ENCODE assay signal across 10 cellular contexts in genomic region chr17:40015005-40015997, GRCh38. TPM values are rescaled to one million over a fixed set of nuclear protein-coding genes. Genes with fewer than 3 reads are reported as not detected.
DNase-seq lines count a peak whose midpoint lies in the region; TF ChIP-seq lines count a peak whose summit lies in the region.
"Had no signal": no experiment of that assay in that cellular context is flagged by ENCODE, and none has a peak within 500 bp of the region (broad histone marks: within the 10 kb centered on the region; RNA-seq: fewer than 3 reads in every experiment).

Gene CSF3 (plus strand): TSS chr17:40015440. CDS start chr17:40015475, 35 bp downstream.

- peaks cover 0 to 12% (median 8%) of the 10 kb centered on the region in 4 donors for H3K36me3 ChIP-seq in sigmoid colon

- no peak within 1 kb of the TSS; a peak in 1 of 5 replicates for H3K4me3 Mint-ChIP-seq in H9
- H3K4me3 Mint-ChIP-seq: activated CD4-positive, alpha-beta memory T cell treated with anti-CD3 and anti-CD28 coated beads, Interleukin-2, amount 10 ng/mL, durations not matched to agents 7 days and 5 days had no signal

- H3K56ac ChIP-seq in H9 (ENCODE audit: insufficient read length, low read depth, low read length) = no peak within 1 kb of the TSS

- TF ChIP-seq CTCF in H9 (conservative IDR thresholded peaks at IDR 0.05) (no peak), fibroblast of pulmonary artery (IDR thresholded peaks at IDR 0.05; ENCODE audit: low read length, missing control alignments) (no peak), sigmoid colon (IDR thresholded peaks at IDR 0.05) (no peak)

- no peak for TF ChIP-seq POLR2A in sigmoid colon (IDR thresholded peaks at IDR 0.05)

- no peak within 1 kb of the TSS for H3K4ac ChIP-seq in H9 (ENCODE audit: low read depth, low read length)

- DNase-seq in H9 (no peak), SHP77 (lab: John Stamatoyannopoulos, UW) (peak; percentile 50 to 75), fibroblast of pulmonary artery (ENCODE audit: low read depth) (peak; percentile 78), sigmoid colon (no peak), SKM-1 treated with dmso at 0.1 percent for 144 hours (lab: John Stamatoyannopoulos, UW; ENCODE audit: unreplicated experiment) (no peak), NCI-H1930 (lab: John Stamatoyannopoulos, UW) (no peak), COLO829 (ENCODE audit: low spot score) (no peak), NCI-H1436 treated with DMSO at 0.1 percent for 48 hours (lab: John Stamatoyannopoulos, UW) (no peak)
- DNase-seq: activated CD4-positive, alpha-beta memory T cell treated with anti-CD3 and anti-CD28 coated beads, Interleukin-2, amount 10 ng/mL, durations not matched to agents 7 days and 5 days; amniotic stem cell had no signal

- H3K36me3 Mint-ChIP-seq in H9 (ENCODE audit: insufficient read depth in 1 of 3, low read depth in 3 of 3) = peaks cover 5 to 13% (median 12%) of the 10 kb centered on the region in 3 experiments; a peak in 6 of 7 replicates

- H2BK120ac ChIP-seq in H9 (ENCODE audit: low read depth, low read length, poor library complexity, severe bottlenecking) = no peak within 1 kb of the TSS

- H3K79me2 ChIP-seq in H9 (ENCODE audit: insufficient read depth, low read length) = no peaks in the 10 kb centered on the region

- H3K9me3 ChIP-seq in H9 (ENCODE audit: control insufficient read depth, low read depth, low read length) (no peaks in the 10 kb centered on the region), sigmoid colon (no peaks in the 10 kb centered on the region)

- no peak within 1 kb of the TSS for H2BK5ac ChIP-seq in H9 (ENCODE audit: insufficient read length, low read length)

- H2BK12ac ChIP-seq in H9 (ENCODE audit: insufficient read length, low read depth, low read length) = no peak within 1 kb of the TSS

- peaks cover 0 to 6% of the 10 kb centered on the region in 2 experiments; a peak in 2 of 5 replicates for H3K9me3 Mint-ChIP-seq in H9
- H3K9me3 Mint-ChIP-seq: activated CD4-positive, alpha-beta memory T cell treated with anti-CD3 and anti-CD28 coated beads, Interleukin-2, amount 10 ng/mL, durations not matched to agents 7 days and 5 days had no signal

- H2AFZ ChIP-seq in H9 (ENCODE audit: low read length) = no peak within 1 kb of the TSS

- H4K20me1 ChIP-seq in H9 (ENCODE audit: control insufficient read depth, insufficient read depth, insufficient read length) = no peaks in the 10 kb centered on the region

- no peak within 1 kb of the TSS for H3K23ac ChIP-seq in H9 (ENCODE audit: insufficient read length, low read depth, low read length)

- WGBS in H9 (ENCODE audit: extremely low coverage, insufficient read length, low lambda C conversion rate) = no CpG with 5 or more reads among the region's 20 CpGs
- 15 to 47% methylated on average over 20 of the region's 20 CpGs for WGBS in sigmoid colon, 2 donors

- no peak for TF ChIP-seq EP300 in sigmoid colon (IDR thresholded peaks at IDR 0.05)

- H3K4me1 ChIP-seq in H9 (ENCODE audit: insufficient read depth, low read length) (peaks cover 4% of the 10 kb centered on the region; the same call in 1 of the 2 replicates), sigmoid colon (peaks cover 0 to 41% (median 32%) of the 10 kb centered on the region in 4 donors)

- H3K27me3 Mint-ChIP-seq in H9 (ENCODE audit: low read depth) = peaks cover 3% of the 10 kb centered on the region

- H3K79me1 ChIP-seq in H9 (ENCODE audit: insufficient read depth, low read depth, low read length, poor library complexity, severe bottlenecking) = no peaks in the 10 kb centered on the region

- H4K5ac ChIP-seq in H9 (ENCODE audit: insufficient read length, low read depth, low read length) = no peak within 1 kb of the TSS

- H2BK15ac ChIP-seq in H9 (ENCODE audit: low read depth, low read length) = no peak within 1 kb of the TSS

- peak within 1 kb of the TSS; percentile 19 for H3K18ac ChIP-seq in H9 (ENCODE audit: insufficient read length, low read depth, low read length)

- H3K4me3 ChIP-seq in fibroblast of pulmonary artery (replicated peaks; ENCODE audit: low read depth, low read length) (peak within 1 kb of the TSS; percentile 41), sigmoid colon (no peak within 1 kb of the TSS)

- H4K91ac ChIP-seq in H9 (ENCODE audit: insufficient read length, low read depth, low read length) = no peak within 1 kb of the TSS

- H3K4me2 ChIP-seq in H9 (ENCODE audit: insufficient read depth, insufficient read length, low read length) = no peak within 1 kb of the TSS

- H3K23me2 ChIP-seq in H9 (ENCODE audit: insufficient read length, low read depth, low read length, poor library complexity, severe bottlenecking) = no peaks in the 10 kb centered on the region

- H3K27ac ChIP-seq in H9 (ENCODE audit: insufficient read length, low read depth, low read length) = no peak within 1 kb of the TSS
- H3K27ac ChIP-seq in sigmoid colon = peak within 1 kb of the TSS; percentile 32 to 48 (median 42)

- H3K9ac ChIP-seq in H9 (ENCODE audit: extremely low read depth, insufficient read length, low read length) = no peak within 1 kb of the TSS

- H2BK20ac ChIP-seq in H9 (ENCODE audit: low read depth, low read length, poor library complexity, severe bottlenecking) = no peak within 1 kb of the TSS

- no peak within 1 kb of the TSS for H2AK5ac ChIP-seq in H9 (ENCODE audit: insufficient read length, low read length)

- H3K27ac Mint-ChIP-seq in H9 = peak within 1 kb of the TSS in 2 of 3 experiments; percentile 52 to 73; a peak in 3 of 7 replicates
- H3K27ac Mint-ChIP-seq: activated CD4-positive, alpha-beta memory T cell treated with anti-CD3 and anti-CD28 coated beads, Interleukin-2, amount 10 ng/mL, durations not matched to agents 7 days and 5 days had no signal

- no peak within 1 kb of the TSS for H4K8ac ChIP-seq in H9 (replicated peaks; ENCODE audit: insufficient read length, low read depth, low read length)

- no peak within 1 kb of the TSS for H3T11ph ChIP-seq in H9 (ENCODE audit: low read length)

- peaks cover 26 to 52% of the 10 kb centered on the region in 2 experiments for H3K4me1 Mint-ChIP-seq in H9

- intact Hi-C loops in sigmoid colon (cut with DNase I) = loop anchor here (5.0 kb wide), 1 partner anchor 277 kb away; no protein-coding TSS in a partner anchor

- H3K14ac ChIP-seq in H9 (ENCODE audit: insufficient read depth, low read length) = peak within 1 kb of the TSS; percentile 17; the same call in 1 of the 2 replicates

- H3K27me3 ChIP-seq in H9 (ENCODE audit: insufficient read depth, low read length) (no peaks in the 10 kb centered on the region), sigmoid colon (no peaks in the 10 kb centered on the region)

RNA-seq across cellular contexts. Expression of gene CSF3, which starts in this region (rescaled TPM):
- not detected in 2 replicates for total RNA-seq in H9 (2021)
- total RNA-seq in sigmoid colon = 10 to 100 TPM in 1 of 4 donors, not detected in 3; 23.3 TPM
- polyA plus RNA-seq in sigmoid colon = 1 to 10 TPM in 2 of 3 donors, not detected in 1; 1.2 to 3.1 TPM
- total RNA-seq: activated CD4-positive, alpha-beta memory T cell treated with anti-CD3 and anti-CD28 coated beads, Interleukin-2, amount 10 ng/mL, durations not matched to agents 7 days and 5 days had no signal

Comparison
In these comparisons a context has a peak if more than half of its experiments do, and no peak if none do; other contexts are left out.
1. DNase-seq: peak in SHP77 (2 of 2) and fibroblast of pulmonary artery (single experiment); none in H9 (single experiment), sigmoid colon (single experiment), SKM-1 treated with dmso at 0.1 percent for 144 hours (single experiment), NCI-H1930 (0 of 2), COLO829 (single experiment) and NCI-H1436 treated with DMSO at 0.1 percent for 48 hours (single experiment).